1 cellular context compared by ENCODE assay signal in the genomic region with DNA sequence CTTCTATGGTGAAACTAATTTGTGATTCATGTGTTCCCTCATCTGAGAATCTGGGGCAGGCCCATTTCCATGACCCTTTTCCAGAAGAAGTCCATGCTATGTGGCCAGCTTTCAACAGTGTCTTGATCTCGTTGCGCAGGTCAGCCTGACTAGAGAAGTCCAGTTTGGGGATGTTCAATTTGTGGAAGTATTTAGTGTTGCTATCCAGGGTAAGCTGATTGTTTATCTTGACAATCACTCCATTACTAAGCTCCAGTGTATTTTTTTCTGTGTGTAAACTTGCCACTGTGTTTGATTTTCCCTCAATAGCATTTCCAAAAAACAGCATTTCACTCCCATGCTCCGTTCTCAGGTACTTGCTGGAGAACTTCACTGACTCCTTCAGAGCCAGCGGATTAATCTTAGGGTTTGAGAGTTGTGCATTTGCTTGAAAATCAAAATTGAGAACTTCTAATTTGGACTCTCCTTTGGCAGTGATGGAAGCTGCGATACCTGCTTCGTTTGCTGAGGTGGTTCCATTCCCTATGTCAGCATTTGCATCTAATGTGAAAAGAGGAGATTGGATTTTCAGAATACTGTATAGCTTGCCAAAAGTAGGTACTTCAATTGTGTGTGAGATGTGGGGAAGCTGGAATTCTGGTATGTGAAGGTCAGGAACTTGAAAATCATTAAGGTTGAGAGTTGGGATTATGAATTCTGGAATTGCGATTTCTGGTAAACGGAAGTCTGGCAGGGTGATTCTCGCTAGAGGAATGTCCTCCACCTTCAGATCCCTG.
TF ChIP-seq lines count a peak whose summit lies in the region.

No MANE protein-coding gene starts in this region.

TF ChIP-seq in HepG2, 621 proteins besides CTCF, POLR2A, EP300 and RAD21 (continued from another document and continues in another):
- TF ChIP-seq, protein P1, sequence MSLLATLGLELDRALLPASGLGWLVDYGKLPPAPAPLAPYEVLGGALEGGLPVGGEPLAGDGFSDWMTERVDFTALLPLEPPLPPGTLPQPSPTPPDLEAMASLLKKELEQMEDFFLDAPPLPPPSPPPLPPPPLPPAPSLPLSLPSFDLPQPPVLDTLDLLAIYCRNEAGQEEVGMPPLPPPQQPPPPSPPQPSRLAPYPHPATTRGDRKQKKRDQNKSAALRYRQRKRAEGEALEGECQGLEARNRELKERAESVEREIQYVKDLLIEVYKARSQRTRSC (CRISPR knock-in tag; IDR thresholded peaks at IDR 0.05; ENCODE audit: low read depth), result 0 out of 2 replicates have a peak, but pooled peaks have one; percentile 7
- TF ChIP-seq LCORL (IDR thresholded peaks at IDR 0.05) (no peak), LCORL (CRISPR knock-in tag; IDR thresholded peaks at IDR 0.05) (no peak), ZNF225 (CRISPR knock-in tag; IDR thresholded peaks at IDR 0.05) (no peak), RXRA (CRISPR knock-in tag; IDR thresholded peaks at IDR 0.05) (no peak), SAP130 (CRISPR knock-in tag; IDR thresholded peaks at IDR 0.05; ENCODE audit: low read depth) (no peak), EED (CRISPR knock-in tag; IDR thresholded peaks at IDR 0.05) (no peak), RERE (CRISPR knock-in tag; IDR thresholded peaks at IDR 0.05; ENCODE audit: low read depth) (no peak), DZIP1 (CRISPR knock-in tag; IDR thresholded peaks at IDR 0.05) (no peak), CEBPG (CRISPR knock-in tag; IDR thresholded peaks at IDR 0.05) (0 out of 2 replicates have a peak, but pooled peaks have one; percentile 1), TOPORS (CRISPR knock-in tag; IDR thresholded peaks at IDR 0.05) (peak; percentile 53; the same call in 1 of the 2 replicates), MLLT10 (CRISPR knock-in tag; IDR thresholded peaks at IDR 0.05) (no peak), AKAP8 (CRISPR knock-in tag; IDR thresholded peaks at IDR 0.05) (no peak), MAFF (IDR thresholded peaks at IDR 0.05; ENCODE audit: low read depth, low read length) (no peak), FOSL1 (CRISPR knock-in tag; IDR thresholded peaks at IDR 0.05; ENCODE audit: borderline replicate concordance) (no peak), HNRNPL (IDR thresholded peaks at IDR 0.05; ENCODE audit: low read depth, low read length) (no peak), BRF2 (CRISPR knock-in tag; IDR thresholded peaks at IDR 0.05) (no peak), HOMEZ (CRISPR knock-in tag; IDR thresholded peaks at IDR 0.05; ENCODE audit: low read depth) (no peak)
- TF ChIP-seq, protein P2, sequence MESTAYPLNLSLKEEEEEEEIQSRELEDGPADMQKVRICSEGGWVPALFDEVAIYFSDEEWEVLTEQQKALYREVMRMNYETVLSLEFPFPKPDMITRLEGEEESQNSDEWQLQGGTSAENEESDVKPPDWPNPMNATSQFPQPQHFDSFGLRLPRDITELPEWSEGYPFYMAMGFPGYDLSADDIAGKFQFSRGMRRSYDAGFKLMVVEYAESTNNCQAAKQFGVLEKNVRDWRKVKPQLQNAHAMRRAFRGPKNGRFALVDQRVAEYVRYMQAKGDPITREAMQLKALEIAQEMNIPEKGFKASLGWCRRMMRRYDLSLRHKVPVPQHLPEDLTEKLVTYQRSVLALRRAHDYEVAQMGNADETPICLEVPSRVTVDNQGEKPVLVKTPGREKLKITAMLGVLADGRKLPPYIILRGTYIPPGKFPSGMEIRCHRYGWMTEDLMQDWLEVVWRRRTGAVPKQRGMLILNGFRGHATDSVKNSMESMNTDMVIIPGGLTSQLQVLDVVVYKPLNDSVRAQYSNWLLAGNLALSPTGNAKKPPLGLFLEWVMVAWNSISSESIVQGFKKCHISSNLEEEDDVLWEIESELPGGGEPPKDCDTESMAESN (CRISPR knock-in tag; conservative IDR thresholded peaks at IDR 0.05), result peak; percentile 42
- TF ChIP-seq, protein P3, sequence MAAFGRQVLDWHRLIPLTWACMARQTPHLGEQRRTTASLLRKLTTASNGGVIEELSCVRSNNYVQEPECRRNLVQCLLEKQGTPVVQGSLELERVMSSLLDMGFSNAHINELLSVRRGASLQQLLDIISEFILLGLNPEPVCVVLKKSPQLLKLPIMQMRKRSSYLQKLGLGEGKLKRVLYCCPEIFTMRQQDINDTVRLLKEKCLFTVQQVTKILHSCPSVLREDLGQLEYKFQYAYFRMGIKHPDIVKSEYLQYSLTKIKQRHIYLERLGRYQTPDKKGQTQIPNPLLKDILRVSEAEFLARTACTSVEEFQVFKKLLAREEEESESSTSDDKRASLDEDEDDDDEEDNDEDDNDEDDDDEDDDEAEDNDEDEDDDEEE (CRISPR knock-in tag; IDR thresholded peaks at IDR 0.05), result no peak
- TF ChIP-seq, protein P4, sequence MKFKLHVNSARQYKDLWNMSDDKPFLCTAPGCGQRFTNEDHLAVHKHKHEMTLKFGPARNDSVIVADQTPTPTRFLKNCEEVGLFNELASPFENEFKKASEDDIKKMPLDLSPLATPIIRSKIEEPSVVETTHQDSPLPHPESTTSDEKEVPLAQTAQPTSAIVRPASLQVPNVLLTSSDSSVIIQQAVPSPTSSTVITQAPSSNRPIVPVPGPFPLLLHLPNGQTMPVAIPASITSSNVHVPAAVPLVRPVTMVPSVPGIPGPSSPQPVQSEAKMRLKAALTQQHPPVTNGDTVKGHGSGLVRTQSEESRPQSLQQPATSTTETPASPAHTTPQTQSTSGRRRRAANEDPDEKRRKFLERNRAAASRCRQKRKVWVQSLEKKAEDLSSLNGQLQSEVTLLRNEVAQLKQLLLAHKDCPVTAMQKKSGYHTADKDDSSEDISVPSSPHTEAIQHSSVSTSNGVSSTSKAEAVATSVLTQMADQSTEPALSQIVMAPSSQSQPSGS (CRISPR knock-in tag; IDR thresholded peaks at IDR 0.05), result no peak
- TF ChIP-seq, protein P5, sequence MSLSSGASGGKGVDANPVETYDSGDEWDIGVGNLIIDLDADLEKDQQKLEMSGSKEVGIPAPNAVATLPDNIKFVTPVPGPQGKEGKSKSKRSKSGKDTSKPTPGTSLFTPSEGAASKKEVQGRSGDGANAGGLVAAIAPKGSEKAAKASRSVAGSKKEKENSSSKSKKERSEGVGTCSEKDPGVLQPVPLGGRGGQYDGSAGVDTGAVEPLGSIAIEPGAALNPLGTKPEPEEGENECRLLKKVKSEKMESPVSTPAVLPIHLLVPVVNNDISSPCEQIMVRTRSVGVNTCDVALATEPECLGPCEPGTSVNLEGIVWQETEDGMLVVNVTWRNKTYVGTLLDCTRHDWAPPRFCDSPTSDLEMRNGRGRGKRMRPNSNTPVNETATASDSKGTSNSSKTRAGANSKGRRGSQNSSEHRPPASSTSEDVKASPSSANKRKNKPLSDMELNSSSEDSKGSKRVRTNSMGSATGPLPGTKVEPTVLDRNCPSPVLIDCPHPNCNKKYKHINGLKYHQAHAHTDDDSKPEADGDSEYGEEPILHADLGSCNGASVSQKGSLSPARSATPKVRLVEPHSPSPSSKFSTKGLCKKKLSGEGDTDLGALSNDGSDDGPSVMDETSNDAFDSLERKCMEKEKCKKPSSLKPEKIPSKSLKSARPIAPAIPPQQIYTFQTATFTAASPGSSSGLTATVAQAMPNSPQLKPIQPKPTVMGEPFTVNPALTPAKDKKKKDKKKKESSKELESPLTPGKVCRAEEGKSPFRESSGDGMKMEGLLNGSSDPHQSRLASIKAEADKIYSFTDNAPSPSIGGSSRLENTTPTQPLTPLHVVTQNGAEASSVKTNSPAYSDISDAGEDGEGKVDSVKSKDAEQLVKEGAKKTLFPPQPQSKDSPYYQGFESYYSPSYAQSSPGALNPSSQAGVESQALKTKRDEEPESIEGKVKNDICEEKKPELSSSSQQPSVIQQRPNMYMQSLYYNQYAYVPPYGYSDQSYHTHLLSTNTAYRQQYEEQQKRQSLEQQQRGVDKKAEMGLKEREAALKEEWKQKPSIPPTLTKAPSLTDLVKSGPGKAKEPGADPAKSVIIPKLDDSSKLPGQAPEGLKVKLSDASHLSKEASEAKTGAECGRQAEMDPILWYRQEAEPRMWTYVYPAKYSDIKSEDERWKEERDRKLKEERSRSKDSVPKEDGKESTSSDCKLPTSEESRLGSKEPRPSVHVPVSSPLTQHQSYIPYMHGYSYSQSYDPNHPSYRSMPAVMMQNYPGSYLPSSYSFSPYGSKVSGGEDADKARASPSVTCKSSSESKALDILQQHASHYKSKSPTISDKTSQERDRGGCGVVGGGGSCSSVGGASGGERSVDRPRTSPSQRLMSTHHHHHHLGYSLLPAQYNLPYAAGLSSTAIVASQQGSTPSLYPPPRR (CRISPR knock-in tag; IDR thresholded peaks at IDR 0.05; ENCODE audit: borderline replicate concordance), result no peak
- TF ChIP-seq, protein P6, sequence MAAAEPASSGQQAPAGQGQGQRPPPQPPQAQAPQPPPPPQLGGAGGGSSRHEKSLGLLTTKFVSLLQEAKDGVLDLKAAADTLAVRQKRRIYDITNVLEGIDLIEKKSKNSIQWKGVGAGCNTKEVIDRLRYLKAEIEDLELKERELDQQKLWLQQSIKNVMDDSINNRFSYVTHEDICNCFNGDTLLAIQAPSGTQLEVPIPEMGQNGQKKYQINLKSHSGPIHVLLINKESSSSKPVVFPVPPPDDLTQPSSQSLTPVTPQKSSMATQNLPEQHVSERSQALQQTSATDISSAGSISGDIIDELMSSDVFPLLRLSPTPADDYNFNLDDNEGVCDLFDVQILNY (CRISPR knock-in tag; conservative IDR thresholded peaks at IDR 0.05), result no peak
